In the genomic region with DNA sequence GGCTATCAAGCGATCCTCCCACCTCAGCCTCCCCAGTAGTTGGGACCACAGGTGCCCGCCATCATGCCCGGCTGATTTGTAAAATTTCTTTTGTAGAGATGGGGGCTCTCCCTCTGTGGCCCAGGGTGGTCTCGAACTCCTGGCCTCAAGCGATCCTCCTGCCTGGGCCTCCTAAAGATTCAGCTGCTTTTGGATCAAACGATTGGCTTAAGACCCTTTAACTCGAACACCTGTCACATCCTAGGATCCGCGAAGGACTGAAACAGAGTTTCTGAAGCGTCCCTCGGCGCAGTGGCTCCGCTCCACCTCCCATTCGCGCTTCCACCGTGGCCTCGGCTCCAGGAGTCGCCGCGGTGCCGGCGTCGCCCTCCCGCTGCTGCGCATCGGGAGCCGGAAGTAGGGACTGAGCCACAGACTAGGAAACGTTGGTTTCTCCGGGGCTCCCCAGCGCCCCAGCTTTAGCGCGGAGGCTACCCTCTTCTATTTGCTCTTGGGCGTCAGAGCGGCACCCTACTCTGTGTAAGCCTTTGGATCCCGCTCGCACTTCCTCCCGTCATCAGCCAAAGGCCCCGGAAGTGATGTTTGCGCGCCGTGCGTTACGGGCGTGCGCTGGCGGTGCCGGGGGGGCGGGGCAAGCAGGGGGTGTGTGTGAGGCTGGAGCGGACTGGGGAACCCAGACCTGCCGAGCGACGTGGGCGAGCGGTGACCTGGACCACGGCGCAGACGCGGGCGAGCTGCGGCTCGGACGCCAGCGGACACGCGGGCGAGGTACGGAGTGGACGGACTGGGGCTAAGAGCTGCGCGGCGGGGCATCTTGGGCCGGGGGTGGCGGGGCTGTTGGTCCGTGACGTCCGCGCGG, we compare ENCODE assay signal across 7 cellular contexts.
A peak's percentile ranks its signal among the peaks of the same experiment; 100 is the strongest.
DNase-seq lines count a peak whose midpoint lies in the region; ATAC-seq, FAIRE-seq and TF ChIP-seq lines count a peak whose summit lies in the region.

No MANE protein-coding gene starts in this region.

- H3K4me3 ChIP-seq in astrocyte of the cerebellum (ENCODE audit: low read depth, low read length), result peak overlapping the region; percentile 89

- in situ Hi-C loops in astrocyte of the cerebellum (cut with HindIII; ENCODE audit: low sequenced_read_pairs), result no loop called here

- peak; percentile 83 for FAIRE-seq in GM18507 (lab: Jason Lieb, UNC)

- DNase-seq in GM18507 (ENCODE audit: extremely low spot score, insufficient read length, low read depth), result peak; percentile 96
- peak; percentile 92 to 94 for DNase-seq in NCI-H1930 (lab: John Stamatoyannopoulos, UW)
- peak; percentile 95 for DNase-seq in T-helper 22 cell (ENCODE audit: low read depth)
- DNase-seq in astrocyte of the cerebellum (ENCODE audit: low read depth), result peak; percentile 82
- DNase-seq in hippocampal formation (lab: John Stamatoyannopoulos, UW), result peak; percentile 90 to 93
- peak; percentile 97 for DNase-seq in retina

- ATAC-seq in HG02973 (IDR thresholded peaks at IDR 0.05; ENCODE audit: unreplicated experiment), result peak; percentile 93

- no peak for TF ChIP-seq CTCF in astrocyte of the cerebellum (IDR thresholded peaks at IDR 0.05; ENCODE audit: low read depth, low read length, missing control alignments)

Comparison
In these comparisons a context has a peak if more than half of its experiments do, and no peak if none do; other contexts are left out.
1. Peak in every context shown above with its lines: DNase-seq, ATAC-seq and H3K4me3 ChIP-seq.